ENCODE assay signal across 7 cellular contexts in the genomic region with DNA sequence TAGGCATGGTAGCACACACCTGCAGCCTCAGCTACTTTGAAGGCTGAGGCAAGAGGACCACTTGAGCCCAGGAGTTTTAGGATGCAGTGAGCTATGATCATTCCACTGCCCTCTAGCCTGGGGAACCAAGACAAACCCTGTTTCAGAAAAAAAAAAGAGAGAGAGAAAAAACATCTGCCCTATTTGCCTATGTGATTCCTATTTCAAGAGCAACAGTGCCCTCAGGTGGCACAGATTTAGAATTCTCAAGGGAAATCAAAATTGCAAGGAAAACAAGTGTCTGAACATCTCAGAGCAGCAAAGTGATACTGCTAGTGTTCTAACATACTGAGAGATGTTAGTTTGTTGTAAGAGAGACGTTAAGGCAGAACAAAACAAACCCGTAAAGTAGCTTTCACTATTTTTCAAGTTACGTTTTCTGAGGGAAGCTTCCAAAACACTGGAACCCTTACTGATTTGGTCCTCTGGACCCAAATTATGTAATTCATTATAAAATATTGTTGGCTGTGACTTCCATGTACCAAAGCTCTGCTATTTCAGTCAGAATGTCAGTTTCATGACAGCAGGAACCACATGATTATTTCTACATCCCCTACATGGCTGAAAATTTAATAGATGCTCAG. TPM values are rescaled to one million over a fixed set of nuclear protein-coding genes. Genes with fewer than 3 reads are reported as not detected.
DNase-seq lines count a peak whose midpoint lies in the region; ATAC-seq and FAIRE-seq lines count a peak whose summit lies in the region.

No MANE protein-coding gene starts in this region.

- no peak overlapping the region for H3K4me3 ChIP-seq in small intestine (ENCODE audit: low read depth in 1 of 2, low read length in 2 of 2)

- H3K36me3 Mint-ChIP-seq in activated T-helper 17 cell treated with anti-CD3 and anti-CD28 coated beads, Interleukin-2, amount 50 U/mL, for 72 hours (ENCODE audit: low read depth) = peaks cover 26% of the 10 kb centered on the region

- no peaks in the 10 kb centered on the region for H3K9me3 ChIP-seq in small intestine (ENCODE audit: control insufficient read depth, low read depth)

- H3K9me3 Mint-ChIP-seq in activated T-helper 17 cell treated with anti-CD3 and anti-CD28 coated beads, Interleukin-2, amount 50 U/mL, for 72 hours = no peaks in the 10 kb centered on the region

- 51 to 62% (median 58%) methylated on average over 3 of the region's 3 CpGs for WGBS in small intestine, 3 donors

- H3K27ac Mint-ChIP-seq in activated T-helper 17 cell treated with anti-CD3 and anti-CD28 coated beads, Interleukin-2, amount 50 U/mL, for 72 hours = peak overlapping the region; percentile 26

- peak overlapping the region; percentile 42 for H3K4me3 Mint-ChIP-seq in activated T-helper 17 cell treated with anti-CD3 and anti-CD28 coated beads, Interleukin-2, amount 50 U/mL, for 72 hours

- in situ Hi-C loops in G401 (cut with HindIII; ENCODE audit: low sequenced_read_pairs) = no loop called here

- H3K4me1 Mint-ChIP-seq in activated T-helper 17 cell treated with anti-CD3 and anti-CD28 coated beads, Interleukin-2, amount 50 U/mL, for 72 hours = peaks cover 5% of the 10 kb centered on the region

- H3K27ac ChIP-seq in small intestine (ENCODE audit: low read depth in 1 of 2, low read length in 1 of 2) = no peak overlapping the region

- peak; percentile 44 for FAIRE-seq in small intestine (lab: Jason Lieb, UNC)

- DNase-seq in G401 (ENCODE audit: low spot score) (peak; percentile 75), NCI-H82 treated with DMSO at 0.1 percent for 48 hours (lab: John Stamatoyannopoulos, UW; ENCODE audit: unreplicated experiment) (peak; percentile 26), globus pallidus (ENCODE audit: low spot score) (peak; percentile 86), small intestine (peak; percentile 63)

- ATAC-seq in GM21360 (IDR thresholded peaks at IDR 0.05; ENCODE audit: unreplicated experiment) = peak; percentile 64
- ATAC-seq in HG03521 (IDR thresholded peaks at IDR 0.05; ENCODE audit: unreplicated experiment) = peak; percentile 76
- ATAC-seq in activated T-helper 17 cell treated with anti-CD3 and anti-CD28 coated beads, Interleukin-2, amount 50 U/mL, for 72 hours (replicated peaks) = peak; percentile 64

- H3K4me1 ChIP-seq in small intestine (ENCODE audit: control insufficient read depth in 2 of 2, insufficient read depth in 1 of 2, low read depth in 1 of 2, low read length in 1 of 2) = no peaks in the 10 kb centered on the region

- H3K27me3 ChIP-seq in small intestine (ENCODE audit: control insufficient read depth in 2 of 2, insufficient read depth in 2 of 2, low read length in 2 of 2) = no peaks in the 10 kb centered on the region

- peaks cover 7 to 20% of the 10 kb centered on the region in 2 donors for H3K36me3 ChIP-seq in small intestine (ENCODE audit: control insufficient read depth in 2 of 2, insufficient read depth in 2 of 2, low read length in 2 of 2)

- no peaks in the 10 kb centered on the region for H3K27me3 Mint-ChIP-seq in activated T-helper 17 cell treated with anti-CD3 and anti-CD28 coated beads, Interleukin-2, amount 50 U/mL, for 72 hours

RNA-seq across cellular contexts. Expression of gene BDH2, which starts 7.9 kb away (rescaled TPM):
- total RNA-seq in G401 (2014; rRNA removed; shearing (Covaris generic)) = 56.0 and 72.1 TPM in 2 replicates
- 10 to 100 TPM; 11.4 to 12.6 TPM for total RNA-seq in activated T-helper 17 cell treated with anti-CD3 and anti-CD28 coated beads, Interleukin-2, amount 50 U/mL, for 72 hours
- 100 to 1,000 TPM in 2 of 3 donors, 10 to 100 TPM in 1; 73.3 to 317 (median 185) TPM for polyA plus RNA-seq in small intestine

RNA-seq across cellular contexts. Expression of gene SLC9B2, which starts 15.2 kb away (rescaled TPM):
- total RNA-seq in G401 (2014; rRNA removed; shearing (Covaris generic)) = 13.4 and 14.6 TPM in 2 replicates
- 10 to 100 TPM; 26.0 to 36.5 TPM for total RNA-seq in activated T-helper 17 cell treated with anti-CD3 and anti-CD28 coated beads, Interleukin-2, amount 50 U/mL, for 72 hours
- 1 to 10 TPM; 3.8 to 5.8 (median 4.0) TPM for polyA plus RNA-seq in small intestine

Comparison
In these comparisons a context has a peak if more than half of its experiments do, and no peak if none do; other contexts are left out.
1. DNase-seq: peak in every context shown above with its lines; median percentile 86 in globus pallidus; 75 in G401; 63 in small intestine; 26 in NCI-H82 treated with DMSO at 0.1 percent for 48 hours.